16 cellular contexts compared by ENCODE assay signal in genomic region chr12:109112720-109113465, GRCh38. TPM values are rescaled to one million over a fixed set of nuclear protein-coding genes. Genes with fewer than 3 reads are reported as not detected.
DNase-seq lines count a peak whose midpoint lies in the region; ATAC-seq and TF ChIP-seq lines count a peak whose summit lies in the region.
"Had no signal": no experiment of that assay in that cellular context is flagged by ENCODE, and none has a peak within 500 bp of the region (broad histone marks: within the 10 kb centered on the region; RNA-seq: fewer than 3 reads in every experiment).

No MANE protein-coding gene starts in this region.

- no peaks in the 10 kb centered on the region for H3K9me3 Mint-ChIP-seq in activated T-cell treated with anti-CD3 and anti-CD28 coated beads, Interleukin-2, amount 50 U/mL, for 72 hours
- H3K9me3 Mint-ChIP-seq: activated CD4-positive, alpha-beta memory T cell treated with anti-CD3 and anti-CD28 coated beads, Interleukin-2, amount 10 ng/mL, durations not matched to agents 7 days and 5 days; activated naive CD8-positive, alpha-beta T cell treated with anti-CD3 and anti-CD28 coated beads, Interleukin-2, amount 50 U/mL, for 24 hours; stimulated activated effector memory CD8-positive, alpha-beta T cell treated with anti-CD3 and anti-CD28 coated beads, Interleukin-12 subunit alpha, Interleukin-12 subunit beta, amount 100 ng/mL, for 72 hours had no signal

- peaks cover 4% of the 10 kb centered on the region for H3K36me3 ChIP-seq in left ventricle myocardium inferior
- H3K36me3 ChIP-seq in hepatocyte (replicated peaks; ENCODE audit: insufficient read depth, low read depth) = no peaks in the 10 kb centered on the region
- H3K36me3 ChIP-seq in prostate gland = no peaks in the 10 kb centered on the region
- peaks cover 0 to 5% of the 10 kb centered on the region in 2 donors for H3K36me3 ChIP-seq in vagina
- H3K36me3 ChIP-seq: neutrophil had no signal

- WGBS in hepatocyte (ENCODE audit: low lambda C conversion rate, missing lambda C conversion rate) = 81% methylated on average over 11 of the region's 11 CpGs
- WGBS in prostate gland = 60% methylated on average over 11 of the region's 11 CpGs

- no peaks in the 10 kb centered on the region for H3K27me3 Mint-ChIP-seq in activated T-cell treated with anti-CD3 and anti-CD28 coated beads, Interleukin-2, amount 50 U/mL, for 72 hours (ENCODE audit: low read depth)
- H3K27me3 Mint-ChIP-seq: activated CD4-positive, alpha-beta memory T cell treated with anti-CD3 and anti-CD28 coated beads, Interleukin-2, amount 10 ng/mL, durations not matched to agents 7 days and 5 days; activated naive CD8-positive, alpha-beta T cell treated with anti-CD3 and anti-CD28 coated beads, Interleukin-2, amount 50 U/mL, for 24 hours had no signal

- no peak overlapping the region for H3K27ac Mint-ChIP-seq in activated T-cell treated with anti-CD3 and anti-CD28 coated beads, Interleukin-2, amount 50 U/mL, for 72 hours
- H3K27ac Mint-ChIP-seq: activated CD4-positive, alpha-beta memory T cell treated with anti-CD3 and anti-CD28 coated beads, Interleukin-2, amount 10 ng/mL, durations not matched to agents 7 days and 5 days; activated naive CD8-positive, alpha-beta T cell treated with anti-CD3 and anti-CD28 coated beads, Interleukin-2, amount 50 U/mL, for 24 hours; stimulated activated effector memory CD8-positive, alpha-beta T cell treated with anti-CD3 and anti-CD28 coated beads, Interleukin-12 subunit alpha, Interleukin-12 subunit beta, amount 100 ng/mL, for 72 hours had no signal

- H3K4me3 Mint-ChIP-seq in activated T-cell treated with anti-CD3 and anti-CD28 coated beads, Interleukin-2, amount 50 U/mL, for 72 hours = no peak overlapping the region
- H3K4me3 Mint-ChIP-seq: activated CD4-positive, alpha-beta memory T cell treated with anti-CD3 and anti-CD28 coated beads, Interleukin-2, amount 10 ng/mL, durations not matched to agents 7 days and 5 days; activated naive CD8-positive, alpha-beta T cell treated with anti-CD3 and anti-CD28 coated beads, Interleukin-2, amount 50 U/mL, for 24 hours; stimulated activated effector memory CD8-positive, alpha-beta T cell treated with anti-CD3 and anti-CD28 coated beads, Interleukin-12 subunit alpha, Interleukin-12 subunit beta, amount 100 ng/mL, for 72 hours had no signal

- H3K4me1 ChIP-seq in left ventricle myocardium inferior (peaks cover 73% of the 10 kb centered on the region), hepatocyte (ENCODE audit: insufficient read depth) (peaks cover 27% of the 10 kb centered on the region), prostate gland (replicated peaks) (peaks cover 16% of the 10 kb centered on the region), vagina (peaks cover 64% of the 10 kb centered on the region)

- TF ChIP-seq POLR2A in prostate gland (IDR thresholded peaks at IDR 0.05) = no peak
- no peak for TF ChIP-seq POLR2A in vagina (IDR thresholded peaks at IDR 0.05)

- peak overlapping the region; percentile 35 for H3K4me2 ChIP-seq in hepatocyte

- H3K9me2 ChIP-seq in hepatocyte (replicated peaks; ENCODE audit: insufficient read depth) = no peaks in the 10 kb centered on the region

- no peaks in the 10 kb centered on the region for H3K9me3 ChIP-seq in left ventricle myocardium inferior (replicated peaks)
- no peaks in the 10 kb centered on the region for H3K9me3 ChIP-seq in hepatocyte (ENCODE audit: low read depth)
- no peaks in the 10 kb centered on the region for H3K9me3 ChIP-seq in prostate gland
- H3K9me3 ChIP-seq in vagina = no peaks in the 10 kb centered on the region
- H3K9me3 ChIP-seq: neutrophil had no signal

- peaks cover 10% of the 10 kb centered on the region for H3K4me1 Mint-ChIP-seq in activated T-cell treated with anti-CD3 and anti-CD28 coated beads, Interleukin-2, amount 50 U/mL, for 72 hours (ENCODE audit: low read depth)

- peaks cover 0 to 1% of the 10 kb centered on the region in 2 donors for H3K36me3 Mint-ChIP-seq in activated T-cell treated with anti-CD3 and anti-CD28 coated beads, Interleukin-2, amount 50 U/mL, for 72 hours (ENCODE audit: insufficient read depth in 2 of 2)

- H3K4me3 ChIP-seq in left ventricle myocardium inferior = peak overlapping the region; percentile 20
- no peak overlapping the region for H3K4me3 ChIP-seq in hepatocyte
- H3K4me3 ChIP-seq in prostate gland = no peak overlapping the region
- H3K4me3 ChIP-seq in vagina = no peak overlapping the region

- intact Hi-C loops in left ventricle myocardium inferior (cut with micrococcal nuclease) = no loop called here
- intact Hi-C loops in cardiac septum (cut with DNase I) = no loop called here
- intact Hi-C loops in prostate gland (cut with DNase I) = loop anchor here (2.0 to 10.0 kb wide), 2 partner anchors 42 to 272 kb away; no protein-coding TSS in a partner anchor
- intact Hi-C loops in vagina (cut with DNase I) = loop anchor here (5.0 kb wide), 1 partner anchor 39 kb away; no protein-coding TSS in a partner anchor

- DNase-seq in left ventricle myocardium inferior (no peak), cardiac septum (ENCODE audit: low spot score) (no peak), hepatocyte (ENCODE audit: low spot score) (no peak), prostate gland (ENCODE audit: low spot score) (no peak), vagina (ENCODE audit: extremely low spot score in 2 of 2) (no peak), NCI-H345 (lab: John Stamatoyannopoulos, UW) (no peak), DMS 273 (lab: John Stamatoyannopoulos, UW; ENCODE audit: unreplicated experiment) (no peak)
- DNase-seq in activated T-cell treated with anti-CD3 and anti-CD28 coated beads, Interleukin-2, amount 50 U/mL, for 72 hours = no peak
- DNase-seq: activated CD4-positive, alpha-beta memory T cell treated with anti-CD3 and anti-CD28 coated beads, Interleukin-2, amount 10 ng/mL, durations not matched to agents 7 days and 5 days; activated naive CD8-positive, alpha-beta T cell treated with anti-CD3 and anti-CD28 coated beads, Interleukin-2, amount 50 U/mL, for 24 hours; cerebellar nuclear complex; DMS53; NCI-H1092; NCI-H2171 had no signal

- peaks cover 11% of the 10 kb centered on the region for H3K79me2 ChIP-seq in hepatocyte

- H3K27me3 ChIP-seq in left ventricle myocardium inferior (ENCODE audit: low read depth) (no peaks in the 10 kb centered on the region), hepatocyte (no peaks in the 10 kb centered on the region), prostate gland (replicated peaks; ENCODE audit: insufficient read depth) (no peaks in the 10 kb centered on the region), vagina (no peaks in the 10 kb centered on the region)
- H3K27me3 ChIP-seq: neutrophil had no signal

- TF ChIP-seq CTCF in left ventricle myocardium inferior (IDR thresholded peaks at IDR 0.05; ENCODE audit: borderline replicate concordance) = no peak
- no peak for TF ChIP-seq CTCF in hepatocyte (IDR thresholded peaks at IDR 0.05; ENCODE audit: poor library complexity)
- no peak for TF ChIP-seq CTCF in prostate gland (IDR thresholded peaks at IDR 0.05)
- no peak for TF ChIP-seq CTCF in vagina (IDR thresholded peaks at IDR 0.05)

- no peak overlapping the region for H2AFZ ChIP-seq in hepatocyte

- no peak for ATAC-seq in activated T-cell treated with anti-CD3 and anti-CD28 coated beads, Interleukin-2, amount 50 U/mL, for 72 hours (replicated peaks in 1 of 2)
- ATAC-seq: activated naive CD8-positive, alpha-beta T cell treated with anti-CD3 and anti-CD28 coated beads, Interleukin-2, amount 50 U/mL, for 24 hours; stimulated activated effector memory CD8-positive, alpha-beta T cell treated with anti-CD3 and anti-CD28 coated beads, Interleukin-12 subunit alpha, Interleukin-12 subunit beta, amount 100 ng/mL, for 72 hours had no signal

- H3K27ac ChIP-seq in left ventricle myocardium inferior (replicated peaks) = peak overlapping the region; percentile 97
- peak overlapping the region; percentile 18 for H3K27ac ChIP-seq in hepatocyte
- peak overlapping the region; percentile 23 to 52 for H3K27ac ChIP-seq in prostate gland
- peak overlapping the region; percentile 91 for H3K27ac ChIP-seq in vagina
- H3K27ac ChIP-seq: neutrophil had no signal

- H4K20me1 ChIP-seq in hepatocyte (ENCODE audit: insufficient read depth, poor library complexity, severe bottlenecking) = no peaks in the 10 kb centered on the region

RNA-seq across cellular contexts. Expression of gene ACACB, which starts 3.5 kb away (rescaled TPM):
- total RNA-seq in left ventricle myocardium inferior (123 TPM), cardiac septum (64.5 TPM), hepatocyte (9.3 and 13.3 TPM in 2 replicates), prostate gland (10 to 100 TPM; 52.5 to 63.3 TPM), vagina (130 TPM)
- 3.8 and 3.9 TPM in 2 replicates for polyA plus RNA-seq in hepatocyte
- total RNA-seq in activated T-cell treated with anti-CD3 and anti-CD28 coated beads, Interleukin-2, amount 50 U/mL, for 72 hours = 10 to 100 TPM; 10.2 to 12.2 TPM

RNA-seq across cellular contexts. Expression of gene UNG, which starts 15.5 kb away (rescaled TPM):
- 24.6 TPM for total RNA-seq in left ventricle myocardium inferior
- total RNA-seq in cardiac septum = 25.5 TPM
- 35.7 and 40.4 TPM in 2 replicates for total RNA-seq in hepatocyte
- 35.3 and 41.2 TPM in 2 replicates for polyA plus RNA-seq in hepatocyte
- 10 to 100 TPM; 39.6 to 59.3 TPM for total RNA-seq in prostate gland
- 29.2 TPM for total RNA-seq in vagina
- 10 to 100 TPM; 52.0 to 58.1 TPM for total RNA-seq in activated T-cell treated with anti-CD3 and anti-CD28 coated beads, Interleukin-2, amount 50 U/mL, for 72 hours

RNA-seq across cellular contexts. Expression of gene ALKBH2, which starts 19.6 kb away (rescaled TPM):
- 6.5 TPM for total RNA-seq in left ventricle myocardium inferior
- 9.7 TPM for total RNA-seq in cardiac septum
- 10.1 and 14.0 TPM in 2 replicates for total RNA-seq in hepatocyte
- polyA plus RNA-seq in hepatocyte = 18.6 and 22.1 TPM in 2 replicates
- 10 to 100 TPM; 16.6 to 26.2 TPM for total RNA-seq in prostate gland
- total RNA-seq in vagina = 14.5 TPM
- 10 to 100 TPM; 29.5 to 34.6 TPM for total RNA-seq in activated T-cell treated with anti-CD3 and anti-CD28 coated beads, Interleukin-2, amount 50 U/mL, for 72 hours

Comparison
In these comparisons a context has a peak if more than half of its experiments do, and no peak if none do; other contexts are left out.
1. H3K27ac ChIP-seq: peak in every context shown above with its lines; median percentile 97 in left ventricle myocardium inferior; 91 in vagina; 38 in prostate gland; 18 in hepatocyte.
2. intact Hi-C loops: an anchor here in prostate gland (2.0 to 10.0 kb wide) and vagina (5.0 kb wide); none called in left ventricle myocardium inferior and cardiac septum.